26 cellular contexts compared by ENCODE assay signal in the genomic region with DNA sequence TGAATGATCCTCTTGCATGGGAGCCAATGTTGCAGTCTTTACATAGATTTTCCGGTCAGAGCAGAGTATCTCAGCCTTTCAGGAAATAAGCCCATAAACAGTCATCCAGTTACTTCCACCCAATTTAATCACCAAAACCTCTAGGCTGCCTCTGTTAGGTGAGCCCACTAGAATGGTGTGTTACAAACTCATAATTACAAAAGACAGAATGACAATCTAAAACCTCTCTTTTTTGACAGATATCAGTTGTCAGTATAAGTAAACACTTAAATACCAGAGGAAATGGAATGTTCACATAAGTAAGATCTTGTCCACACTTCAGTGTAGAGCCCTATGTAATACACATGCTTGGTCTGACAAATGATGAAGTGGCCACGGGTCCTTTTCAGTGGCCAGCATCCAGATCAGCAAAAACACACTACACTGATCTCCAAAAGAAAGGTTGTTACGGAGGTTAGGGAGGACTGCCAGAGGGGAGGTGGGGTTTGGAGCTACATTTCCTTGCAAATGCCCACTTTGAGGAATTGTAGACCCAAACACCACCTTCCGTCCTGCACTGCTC.
A peak's percentile ranks its signal among the peaks of the same experiment; 100 is the strongest.
DNase-seq lines count a peak whose midpoint lies in the region; ATAC-seq, FAIRE-seq and TF ChIP-seq lines count a peak whose summit lies in the region.
"Had no signal": no experiment of that assay in that cellular context is flagged by ENCODE, and none has a peak within 500 bp of the region (broad histone marks: within the 10 kb centered on the region; RNA-seq: fewer than 3 reads in every experiment).

No MANE protein-coding gene starts in this region.

- TF ChIP-seq CTCF in K562 (IDR thresholded peaks at IDR 0.05 in 2 of 3, conservative IDR thresholded peaks at IDR 0.05 in 1 of 3; ENCODE audit: insufficient read depth in 2 of 3, low read depth in 1 of 3, low read length in 3 of 3) = no peak

- 0 out of 3 replicates have a peak overlapping the region, but pooled peaks have one; percentile 6 for H3K27ac ChIP-seq in K562 (ENCODE audit: extremely low read depth, low read depth, low read length)
- H3K27ac ChIP-seq: left ventricle myocardium inferior, psoas muscle, testis, vagina had no signal

- no peak for TF ChIP-seq POLR2A in K562 (conservative IDR thresholded peaks at IDR 0.05)

- no peak for FAIRE-seq in K562 (lab: Jason Lieb, UNC)

- in situ Hi-C loops in K562 (cut with MboI) = no loop called here

- intact Hi-C loops in K562 (cut with micrococcal nuclease) = no loop called here

- H3K9ac ChIP-seq in K562 (ENCODE audit: insufficient read depth in 1 of 2, low read depth in 2 of 2, low read length in 2 of 2) = peak overlapping the region in 1 of 2 experiments; percentile 53; a peak in 1 of 4 replicates
- H3K9ac ChIP-seq: SK-N-SH had no signal

- peak; percentile 73 for ATAC-seq in K562
- ATAC-seq: psoas muscle, WTC11 had no signal

- H3K4me2 ChIP-seq in K562 (ENCODE audit: insufficient read depth, low read length) = peak overlapping the region; percentile 64
- H3K4me2 ChIP-seq: SK-N-SH had no signal

- TF ChIP-seq RAD21 in K562 (CRISPR knock-in tag; conservative IDR thresholded peaks at IDR 0.05 in 1 of 2, IDR thresholded peaks at IDR 0.05 in 1 of 2) = 0 out of 4 replicates have a peak, but pooled peaks of 1 of the 2 experiments have one; percentile 4

- H3K36me3 ChIP-seq in K562 (ENCODE audit: control insufficient read depth, insufficient read depth, low read length) = no peaks in the 10 kb centered on the region
- H3K36me3 ChIP-seq: HAP-1, left ventricle myocardium inferior, vagina had no signal

- CTCF ChIA-PET in K562 (lab: Yijun Ruan, JAX; ENCODE audit: low intra/inter-chr PET ratio) = no interaction called here

- no peaks in the 10 kb centered on the region for H3K9me3 ChIP-seq in K562 (replicated peaks; ENCODE audit: control insufficient read depth, insufficient read depth, low read depth, low read length)
- H3K9me3 ChIP-seq: HAP-1, left ventricle myocardium inferior, psoas muscle, SK-N-SH, testis, vagina had no signal

- H3K9me1 ChIP-seq in K562 (ENCODE audit: control insufficient read depth, insufficient read depth, low read length) = no peaks in the 10 kb centered on the region

- 24% methylated on average over 4 of the region's 4 CpGs for WGBS in K562 (ENCODE audit: insufficient coverage, low coverage, missing lambda C conversion rate)

- H3K4me3 ChIP-seq in K562 = no peak overlapping the region
- H3K4me3 ChIP-seq: HAP-1, left ventricle myocardium inferior, psoas muscle, testis, vagina had no signal

- TF ChIP-seq EP300 in K562 (IDR thresholded peaks at IDR 0.05; ENCODE audit: low read length) = no peak

- H2AFZ ChIP-seq in K562 (ENCODE audit: low read depth, low read length) = peak overlapping the region; percentile 89

- BruUV-seq in K562 (replicated peaks; lab: Mats Ljungman, UMichigan) = no TSS peak

- H3K27me3 ChIP-seq in K562 (ENCODE audit: control insufficient read depth in 2 of 2, insufficient read depth in 2 of 2, low read length in 2 of 2) = no peaks in the 10 kb centered on the region
- H3K27me3 ChIP-seq: testis, vagina had no signal

- no peaks in the 10 kb centered on the region for H4K20me1 ChIP-seq in K562 (replicated peaks; ENCODE audit: control insufficient read depth, insufficient read depth, low read length)

- peak; percentile 61 for DNase-seq in DMS53 (lab: John Stamatoyannopoulos, UW)
- DNase-seq in HCEC 1CT = peak; percentile 41
- DNase-seq in NCI-H446 treated with DMSO at 0.1 percent for 48 hours (lab: John Stamatoyannopoulos, UW) = peak; percentile 14
- peak in 1 of 4 experiments; percentile 30 for DNase-seq in K562 (ENCODE audit: extremely low read depth in 1 of 4, low spot score in 3 of 4)
- no peak for DNase-seq in NCI-H2081 treated with DMSO at 0.1 percent for 48 hours (lab: John Stamatoyannopoulos, UW)
- no peak for DNase-seq in NCI-H1930 (lab: John Stamatoyannopoulos, UW)
- DNase-seq in germinal center (ENCODE audit: low spot score) = no peak
- no peak for DNase-seq in SW 1271 (lab: John Stamatoyannopoulos, UW)
- DNase-seq: activated CD4-positive, alpha-beta memory T cell treated with anti-CD3 and anti-CD28 coated beads, Interleukin-2, amount 10 ng/mL, durations not matched to agents 7 days and 5 days; activated naive CD4-positive, alpha-beta T cell treated with anti-CD3 and anti-CD28 coated beads, Interleukin-2, amount 10 ng/mL, durations not matched to agents 7 days and 5 days; anterior cingulate cortex; C1 segment of cervical spinal cord; caudate nucleus; erythroblast; foreskin fibroblast; left ventricle myocardium inferior; midbrain; NCI-H2107; NCI-H524; psoas muscle; SK-N-SH; stimulated activated CD4-positive, alpha-beta T cell treated with anti-CD3 and anti-CD28 coated beads, Interleukin-1b, Interleukin-23, amount 100 ng/mL, for 48 hours; testis had no signal

- POLR2A ChIA-PET in K562 (lab: Yijun Ruan, JAX) = interaction anchor here (1.0 kb wide), 1 partner anchor 19 kb away, joined by 3 read pairs; no protein-coding TSS in a partner anchor

- H3K4me1 ChIP-seq in K562 (replicated peaks in 1 of 2; ENCODE audit: control insufficient read depth in 2 of 2, insufficient read depth in 2 of 2, low read length in 2 of 2) = peaks cover 0 to 9% of the 10 kb centered on the region in 2 experiments; a peak in 3 of 5 replicates
- H3K4me1 ChIP-seq: HAP-1, left ventricle myocardium inferior, psoas muscle, testis, vagina had no signal

- no peaks in the 10 kb centered on the region for H3K79me2 ChIP-seq in K562 (ENCODE audit: control insufficient read depth, insufficient read depth, low read length)

TF ChIP-seq in K562, 482 proteins besides CTCF, POLR2A, EP300 and RAD21 (continues in another document):
- no peak for TF ChIP-seq TARDBP (IDR thresholded peaks at IDR 0.05)
- TF ChIP-seq ZBTB7A (IDR thresholded peaks at IDR 0.05; ENCODE audit: borderline replicate concordance, control insufficient read depth, low read depth, low read length) = no peak
- no peak for TF ChIP-seq NR4A1 (CRISPR knock-in tag; IDR thresholded peaks at IDR 0.05)
- TF ChIP-seq NR4A1 (tag; IDR thresholded peaks at IDR 0.05) = no peak
- TF ChIP-seq, protein P1, sequence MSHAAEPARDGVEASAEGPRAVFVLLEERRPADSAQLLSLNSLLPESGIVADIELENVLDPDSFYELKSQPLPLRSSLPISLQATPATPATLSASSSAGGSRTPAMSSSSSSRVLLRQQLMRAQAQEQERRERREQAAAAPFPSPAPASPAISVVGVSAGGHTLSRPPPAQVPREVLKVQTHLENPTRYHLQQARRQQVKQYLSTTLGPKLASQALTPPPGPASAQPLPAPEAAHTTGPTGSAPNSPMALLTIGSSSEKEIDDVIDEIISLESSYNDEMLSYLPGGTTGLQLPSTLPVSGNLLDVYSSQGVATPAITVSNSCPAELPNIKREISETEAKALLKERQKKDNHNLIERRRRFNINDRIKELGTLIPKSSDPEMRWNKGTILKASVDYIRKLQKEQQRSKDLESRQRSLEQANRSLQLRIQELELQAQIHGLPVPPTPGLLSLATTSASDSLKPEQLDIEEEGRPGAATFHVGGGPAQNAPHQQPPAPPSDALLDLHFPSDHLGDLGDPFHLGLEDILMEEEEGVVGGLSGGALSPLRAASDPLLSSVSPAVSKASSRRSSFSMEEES (CRISPR knock-in tag; IDR thresholded peaks at IDR 0.05) = no peak
- TF ChIP-seq, protein P2, sequence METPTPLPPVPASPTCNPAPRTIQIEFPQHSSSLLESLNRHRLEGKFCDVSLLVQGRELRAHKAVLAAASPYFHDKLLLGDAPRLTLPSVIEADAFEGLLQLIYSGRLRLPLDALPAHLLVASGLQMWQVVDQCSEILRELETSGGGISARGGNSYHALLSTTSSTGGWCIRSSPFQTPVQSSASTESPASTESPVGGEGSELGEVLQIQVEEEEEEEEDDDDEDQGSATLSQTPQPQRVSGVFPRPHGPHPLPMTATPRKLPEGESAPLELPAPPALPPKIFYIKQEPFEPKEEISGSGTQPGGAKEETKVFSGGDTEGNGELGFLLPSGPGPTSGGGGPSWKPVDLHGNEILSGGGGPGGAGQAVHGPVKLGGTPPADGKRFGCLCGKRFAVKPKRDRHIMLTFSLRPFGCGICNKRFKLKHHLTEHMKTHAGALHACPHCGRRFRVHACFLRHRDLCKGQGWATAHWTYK (CRISPR knock-in tag; IDR thresholded peaks at IDR 0.05) = 0 out of 2 replicates have a peak, but pooled peaks have one; percentile 52
- TF ChIP-seq NCOA2 (IDR thresholded peaks at IDR 0.05; ENCODE audit: partially characterized antibody in 2 of 2) = no peak
- no peak for TF ChIP-seq ESRRA (IDR thresholded peaks at IDR 0.05; ENCODE audit: borderline replicate concordance, low read depth)
- TF ChIP-seq, protein P3, sequence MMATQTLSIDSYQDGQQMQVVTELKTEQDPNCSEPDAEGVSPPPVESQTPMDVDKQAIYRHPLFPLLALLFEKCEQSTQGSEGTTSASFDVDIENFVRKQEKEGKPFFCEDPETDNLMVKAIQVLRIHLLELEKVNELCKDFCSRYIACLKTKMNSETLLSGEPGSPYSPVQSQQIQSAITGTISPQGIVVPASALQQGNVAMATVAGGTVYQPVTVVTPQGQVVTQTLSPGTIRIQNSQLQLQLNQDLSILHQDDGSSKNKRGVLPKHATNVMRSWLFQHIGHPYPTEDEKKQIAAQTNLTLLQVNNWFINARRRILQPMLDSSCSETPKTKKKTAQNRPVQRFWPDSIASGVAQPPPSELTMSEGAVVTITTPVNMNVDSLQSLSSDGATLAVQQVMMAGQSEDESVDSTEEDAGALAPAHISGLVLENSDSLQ (IDR thresholded peaks at IDR 0.05) = peak; percentile 37; the same call in 1 of the 2 replicates
- no peak for TF ChIP-seq CXXC5 (CRISPR knock-in tag; IDR thresholded peaks at IDR 0.05)
- no peak for TF ChIP-seq CHCHD3 (CRISPR knock-in tag; IDR thresholded peaks at IDR 0.05)
- no peak for TF ChIP-seq ZNF589 (CRISPR knock-in tag; IDR thresholded peaks at IDR 0.05; ENCODE audit: low read depth)
- peak; percentile 19; the same call in 1 of the 2 replicates for TF ChIP-seq DPF2 (IDR thresholded peaks at IDR 0.05)
- TF ChIP-seq ZNF263 (CRISPR knock-in tag; IDR thresholded peaks at IDR 0.05; ENCODE audit: borderline replicate concordance) = peak; percentile 67; the same call in 1 of the 2 replicates
- TF ChIP-seq SMARCE1 (IDR thresholded peaks at IDR 0.05) = no peak

Comparison
In these comparisons a context has a peak if more than half of its experiments do, and no peak if none do; other contexts are left out.
1. DNase-seq: peak in DMS53 (single experiment), HCEC 1CT (single experiment) and NCI-H446 treated with DMSO at 0.1 percent for 48 hours (single experiment); none in NCI-H2081 treated with DMSO at 0.1 percent for 48 hours (single experiment), NCI-H1930 (0 of 2), germinal center (single experiment) and SW 1271 (0 of 2).